Comparison of ENCODE assay signal across 10 cellular contexts in the genomic region with DNA sequence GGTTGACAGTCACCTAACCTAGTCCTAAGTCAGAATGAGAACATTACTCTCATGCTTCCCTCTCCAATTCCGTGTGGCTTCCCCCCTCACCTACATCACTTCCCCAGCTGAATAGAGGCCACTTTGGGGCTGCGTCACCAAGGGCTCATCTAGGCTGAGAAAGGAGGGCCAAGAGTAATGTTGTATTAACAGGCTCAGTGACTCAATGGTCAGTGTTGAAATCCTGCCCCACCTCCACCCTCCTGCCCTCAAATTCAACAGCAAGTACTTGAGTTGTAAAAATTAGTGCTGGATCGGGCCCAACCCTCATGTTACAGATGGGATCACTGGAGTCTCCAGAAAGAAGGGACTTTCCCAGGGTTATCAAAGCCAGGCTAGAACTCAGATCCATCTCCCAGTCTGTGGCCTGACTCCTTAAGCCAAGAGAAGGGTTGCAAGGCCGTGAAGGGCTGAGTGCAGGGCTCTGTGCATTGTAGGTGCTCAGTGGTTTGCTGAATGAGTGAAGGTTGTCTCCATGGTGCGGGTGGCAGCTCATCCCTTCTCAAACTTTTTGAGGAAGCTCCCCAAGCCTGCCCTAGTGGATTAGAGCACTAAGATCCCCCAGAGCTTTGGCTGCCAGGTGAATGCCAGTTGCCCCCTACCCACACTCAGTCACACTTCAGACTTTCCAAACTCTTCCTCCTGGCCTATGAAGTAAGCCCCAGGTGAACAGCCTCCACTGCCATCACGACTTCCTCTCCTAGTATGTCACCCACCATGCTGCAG. TPM values are rescaled to one million over a fixed set of nuclear protein-coding genes. Genes with fewer than 3 reads are reported as not detected.
A peak's percentile ranks its signal among the peaks of the same experiment; 100 is the strongest.
DNase-seq lines count a peak whose midpoint lies in the region; ATAC-seq, FAIRE-seq and TF ChIP-seq lines count a peak whose summit lies in the region.
"Had no signal": no experiment of that assay in that cellular context is flagged by ENCODE, and none has a peak within 500 bp of the region (broad histone marks: within the 10 kb centered on the region; RNA-seq: fewer than 3 reads in every experiment).

No MANE protein-coding gene starts in this region.

- no peak overlapping the region for H3K4me3 Mint-ChIP-seq in stimulated activated naive B cell treated with anti-CD40 and anti-IgM and Interleukin-4, amounts not matched to agents 10 μg/mL and 1 μg/mL and 100 μg/mL, for 72 hours
- no peak overlapping the region for H3K4me3 Mint-ChIP-seq in stimulated activated naive CD8-positive, alpha-beta T cell treated with anti-CD3 and anti-CD28 coated beads, Interleukin-15, amount 100 ng/mL, for 72 hours
- no peak overlapping the region for H3K4me3 Mint-ChIP-seq in activated CD4-positive, alpha-beta T cell treated with anti-CD3 and anti-CD28 coated beads for 36 hours

- H3K36me3 Mint-ChIP-seq in stimulated activated naive B cell treated with anti-CD40 and anti-IgM and Interleukin-4, amounts not matched to agents 10 μg/mL and 1 μg/mL and 100 μg/mL, for 72 hours = peaks cover 17 to 31% of the 10 kb centered on the region in 2 donors
- H3K36me3 Mint-ChIP-seq in activated CD4-positive, alpha-beta T cell treated with anti-CD3 and anti-CD28 coated beads for 36 hours (ENCODE audit: low read depth) = no peaks in the 10 kb centered on the region

- no peak for TF ChIP-seq POLR2A in GM12892 (IDR thresholded peaks at IDR 0.05; ENCODE audit: low read depth, low read length)

- no peaks in the 10 kb centered on the region for H3K27me3 Mint-ChIP-seq in stimulated activated naive B cell treated with anti-CD40 and anti-IgM and Interleukin-4, amounts not matched to agents 10 μg/mL and 1 μg/mL and 100 μg/mL, for 72 hours
- peaks cover 32% of the 10 kb centered on the region for H3K27me3 Mint-ChIP-seq in stimulated activated naive CD8-positive, alpha-beta T cell treated with anti-CD3 and anti-CD28 coated beads, Interleukin-15, amount 100 ng/mL, for 72 hours
- peaks cover 26% of the 10 kb centered on the region for H3K27me3 Mint-ChIP-seq in activated CD4-positive, alpha-beta T cell treated with anti-CD3 and anti-CD28 coated beads for 36 hours

- POLR2A ChIA-PET in activated CD4-positive, alpha-beta T cell treated with anti-CD3 and anti-CD28 coated beads for 36 hours (lab: Charles Lee) = interaction anchor here (0.6 kb wide), 1 partner anchor 429 kb away, joined by 3 read pairs; no protein-coding TSS in a partner anchor

- H3K4me3 ChIP-seq in fibroblast of mammary gland (ENCODE audit: control insufficient read depth, low read depth, low read length) = no peak overlapping the region

- intact Hi-C loops in activated CD4-positive, alpha-beta T cell treated with anti-CD3 and anti-CD28 coated beads for 36 hours (cut with DNase I, micrococcal nuclease) = no loop called here

- peaks cover 2 to 3% of the 10 kb centered on the region in 2 donors for H3K9me3 Mint-ChIP-seq in stimulated activated naive B cell treated with anti-CD40 and anti-IgM and Interleukin-4, amounts not matched to agents 10 μg/mL and 1 μg/mL and 100 μg/mL, for 72 hours
- H3K9me3 Mint-ChIP-seq in stimulated activated naive CD8-positive, alpha-beta T cell treated with anti-CD3 and anti-CD28 coated beads, Interleukin-15, amount 100 ng/mL, for 72 hours = no peaks in the 10 kb centered on the region
- H3K9me3 Mint-ChIP-seq in activated CD4-positive, alpha-beta T cell treated with anti-CD3 and anti-CD28 coated beads for 36 hours (ENCODE audit: low read depth) = no peaks in the 10 kb centered on the region

- H3K4me1 Mint-ChIP-seq in stimulated activated naive B cell treated with anti-CD40 and anti-IgM and Interleukin-4, amounts not matched to agents 10 μg/mL and 1 μg/mL and 100 μg/mL, for 72 hours = peaks cover 61 to 89% of the 10 kb centered on the region in 2 donors
- H3K4me1 Mint-ChIP-seq in stimulated activated naive CD8-positive, alpha-beta T cell treated with anti-CD3 and anti-CD28 coated beads, Interleukin-15, amount 100 ng/mL, for 72 hours = peaks cover 34% of the 10 kb centered on the region
- H3K4me1 Mint-ChIP-seq in activated CD4-positive, alpha-beta T cell treated with anti-CD3 and anti-CD28 coated beads for 36 hours = peaks cover 30% of the 10 kb centered on the region

- FAIRE-seq in GM12892 (lab: Jason Lieb, UNC) = peak; percentile 54

- H3K27ac Mint-ChIP-seq in stimulated activated naive B cell treated with anti-CD40 and anti-IgM and Interleukin-4, amounts not matched to agents 10 μg/mL and 1 μg/mL and 100 μg/mL, for 72 hours = peak overlapping the region; percentile 95
- no peak overlapping the region for H3K27ac Mint-ChIP-seq in stimulated activated naive CD8-positive, alpha-beta T cell treated with anti-CD3 and anti-CD28 coated beads, Interleukin-15, amount 100 ng/mL, for 72 hours
- H3K27ac Mint-ChIP-seq in activated CD4-positive, alpha-beta T cell treated with anti-CD3 and anti-CD28 coated beads for 36 hours = no peak overlapping the region

- CTCF ChIA-PET in activated CD4-positive, alpha-beta T cell treated with anti-CD3 and anti-CD28 coated beads for 36 hours (lab: Charles Lee) = interaction anchor here (1.1 kb wide), 1 partner anchor 35 kb away, joined by 4 read pairs; no protein-coding TSS in a partner anchor

- no peak for TF ChIP-seq CTCF in fibroblast of mammary gland (conservative IDR thresholded peaks at IDR 0.05; ENCODE audit: control insufficient read depth, insufficient read depth, low read depth, low read length)

- ATAC-seq in stimulated activated naive B cell treated with anti-CD40 and anti-IgM and Interleukin-4, amounts not matched to agents 10 μg/mL and 1 μg/mL and 100 μg/mL, for 72 hours (replicated peaks) = no peak
- ATAC-seq in HG03432 (IDR thresholded peaks at IDR 0.05; ENCODE audit: unreplicated experiment) = no peak
- ATAC-seq in stimulated activated naive CD8-positive, alpha-beta T cell treated with anti-CD3 and anti-CD28 coated beads, Interleukin-15, amount 100 ng/mL, for 72 hours = no peak
- ATAC-seq in activated CD4-positive, alpha-beta T cell treated with anti-CD3 and anti-CD28 coated beads for 36 hours = no peak

- DNase-seq in GM12892 (ENCODE audit: insufficient read length) = no peak
- peak; percentile 60 for DNase-seq in OCI-M1 (lab: John Stamatoyannopoulos, UW)
- peak; percentile 98 for DNase-seq in fibroblast of mammary gland (ENCODE audit: low read depth)
- DNase-seq in stimulated activated naive B cell treated with anti-CD40 and anti-IgM and Interleukin-4, amounts not matched to agents 10 μg/mL and 1 μg/mL and 100 μg/mL, for 72 hours = no peak
- DNase-seq in stimulated activated naive CD8-positive, alpha-beta T cell treated with anti-CD3 and anti-CD28 coated beads, Interleukin-15, amount 100 ng/mL, for 72 hours = no peak
- no peak for DNase-seq in activated CD4-positive, alpha-beta T cell treated with anti-CD3 and anti-CD28 coated beads, Interleukin-2, amount 50 U/mL, for 48 hours
- DNase-seq in activated CD4-positive, alpha-beta T cell treated with anti-CD3 and anti-CD28 coated beads for 36 hours = no peak
- DNase-seq: NCI-H2171 treated with DMSO at 0.1 percent for 48 hours had no signal

RNA-seq across cellular contexts. Expression of gene DGAT2, which starts 3.2 kb away (rescaled TPM):
- 11.6 TPM for polyA plus RNA-seq in GM12892 (2012; ENCODE audit: missing spikeins)
- total RNA-seq in activated CD4-positive, alpha-beta T cell treated with anti-CD3 and anti-CD28 coated beads for 36 hours = 1 to 10 TPM; 1.4 to 1.5 TPM

RNA-seq across cellular contexts. Expression of gene UVRAG, which starts 43.2 kb away (rescaled TPM):
- polyA plus RNA-seq in GM12892 (2012; ENCODE audit: missing spikeins) = 34.1 TPM
- total RNA-seq in activated CD4-positive, alpha-beta T cell treated with anti-CD3 and anti-CD28 coated beads for 36 hours = 10 to 100 TPM; 11.4 to 13.4 TPM

RNA-seq across cellular contexts. Expression of gene MOGAT2, which starts 54.2 kb away (rescaled TPM):
- polyA plus RNA-seq in GM12892 (2012; ENCODE audit: missing spikeins) = 0.40 TPM
- total RNA-seq in activated CD4-positive, alpha-beta T cell treated with anti-CD3 and anti-CD28 coated beads for 36 hours = not detected
- polyA plus RNA-seq: neural cell had no signal

Comparison
In these comparisons a context has a peak if more than half of its experiments do, and no peak if none do; other contexts are left out.
1. DNase-seq: peak in OCI-M1 (single experiment) and fibroblast of mammary gland (single experiment); none in GM12892 (single experiment), stimulated activated naive B cell treated with anti-CD40 and anti-IgM and Interleukin-4, amounts not matched to agents 10 μg/mL and 1 μg/mL and 100 μg/mL, for 72 hours (single experiment), stimulated activated naive CD8-positive, alpha-beta T cell treated with anti-CD3 and anti-CD28 coated beads, Interleukin-15, amount 100 ng/mL, for 72 hours (0 of 2), activated CD4-positive, alpha-beta T cell treated with anti-CD3 and anti-CD28 coated beads, Interleukin-2, amount 50 U/mL, for 48 hours (0 of 2) and activated CD4-positive, alpha-beta T cell treated with anti-CD3 and anti-CD28 coated beads for 36 hours (single experiment).